In genomic region chr5:9197881-9198260, GRCh38 we compare ENCODE assay signal across 12 cellular contexts.
A peak's percentile ranks its signal among the peaks of the same experiment; 100 is the strongest.
DNase-seq lines count a peak whose midpoint lies in the region; ATAC-seq and TF ChIP-seq lines count a peak whose summit lies in the region.
"Had no signal": no experiment of that assay in that cellular context is flagged by ENCODE, and none has a peak within 500 bp of the region (broad histone marks: within the 10 kb centered on the region; RNA-seq: fewer than 3 reads in every experiment).

No MANE protein-coding gene starts in this region.

- H3F3A ChIP-seq in MM.1S (ENCODE audit: insufficient read depth, low read length) = no peaks in the 10 kb centered on the region

- H2AFZ ChIP-seq in MM.1S (ENCODE audit: low read length) = no peak overlapping the region

- H3K4me3 Mint-ChIP-seq in stimulated activated memory B cell treated with anti-CD40 and anti-IgM and Interleukin-4, amounts not matched to agents 10 μg/mL and 1 μg/mL and 100 μg/mL, for 72 hours = no peak overlapping the region
- H3K4me3 Mint-ChIP-seq in activated naive CD8-positive, alpha-beta T cell treated with anti-CD3 and anti-CD28 coated beads, Interleukin-2, amount 50 U/mL, for 24 hours = no peak overlapping the region
- H3K4me3 Mint-ChIP-seq: nephron had no signal

- DNase-seq in MM.1S (peak; percentile 29), H4 (ENCODE audit: low spot score) (no peak), NCI-H1092 treated with DMSO at 0.1 percent for 48 hours (lab: John Stamatoyannopoulos, UW) (no peak), NCI-H2227 (lab: John Stamatoyannopoulos, UW; ENCODE audit: unreplicated experiment) (no peak)
- no peak for DNase-seq in activated naive CD8-positive, alpha-beta T cell treated with anti-CD3 and anti-CD28 coated beads, Interleukin-2, amount 50 U/mL, for 24 hours
- DNase-seq: hippocampal formation had no signal

- no peaks in the 10 kb centered on the region for H3K36me3 Mint-ChIP-seq in stimulated activated memory B cell treated with anti-CD40 and anti-IgM and Interleukin-4, amounts not matched to agents 10 μg/mL and 1 μg/mL and 100 μg/mL, for 72 hours
- no peaks in the 10 kb centered on the region for H3K36me3 Mint-ChIP-seq in activated naive CD8-positive, alpha-beta T cell treated with anti-CD3 and anti-CD28 coated beads, Interleukin-2, amount 50 U/mL, for 24 hours (ENCODE audit: low read depth)

- H3K4me1 Mint-ChIP-seq in stimulated activated memory B cell treated with anti-CD40 and anti-IgM and Interleukin-4, amounts not matched to agents 10 μg/mL and 1 μg/mL and 100 μg/mL, for 72 hours = peaks cover 8% of the 10 kb centered on the region
- H3K4me1 Mint-ChIP-seq in activated naive CD8-positive, alpha-beta T cell treated with anti-CD3 and anti-CD28 coated beads, Interleukin-2, amount 50 U/mL, for 24 hours = no peaks in the 10 kb centered on the region

- no peak overlapping the region for H3K27ac ChIP-seq in MM.1S (ENCODE audit: low read length)

- H3K27me3 ChIP-seq in MM.1S (replicated peaks; ENCODE audit: insufficient read depth, low read length) = no peaks in the 10 kb centered on the region

- H3K36me3 ChIP-seq in MM.1S (replicated peaks; ENCODE audit: insufficient read depth, low read length) = no peaks in the 10 kb centered on the region

- no peaks in the 10 kb centered on the region for H3K27me3 Mint-ChIP-seq in stimulated activated memory B cell treated with anti-CD40 and anti-IgM and Interleukin-4, amounts not matched to agents 10 μg/mL and 1 μg/mL and 100 μg/mL, for 72 hours
- no peaks in the 10 kb centered on the region for H3K27me3 Mint-ChIP-seq in activated naive CD8-positive, alpha-beta T cell treated with anti-CD3 and anti-CD28 coated beads, Interleukin-2, amount 50 U/mL, for 24 hours

- H3K9me3 Mint-ChIP-seq in stimulated activated memory B cell treated with anti-CD40 and anti-IgM and Interleukin-4, amounts not matched to agents 10 μg/mL and 1 μg/mL and 100 μg/mL, for 72 hours = peaks cover 3% of the 10 kb centered on the region
- no peaks in the 10 kb centered on the region for H3K9me3 Mint-ChIP-seq in activated naive CD8-positive, alpha-beta T cell treated with anti-CD3 and anti-CD28 coated beads, Interleukin-2, amount 50 U/mL, for 24 hours
- H3K9me3 Mint-ChIP-seq: nephron had no signal

- no peaks in the 10 kb centered on the region for H3K79me2 ChIP-seq in MM.1S (ENCODE audit: low read length)

- no peak overlapping the region for H3K9ac ChIP-seq in MM.1S (ENCODE audit: low read length)

- peak; percentile 85 for ATAC-seq in GM19324 (IDR thresholded peaks at IDR 0.05; ENCODE audit: low FRiP score, unreplicated experiment)
- ATAC-seq in HG02840 (IDR thresholded peaks at IDR 0.05; ENCODE audit: low FRiP score, unreplicated experiment) = peak; percentile 88
- peak; percentile 65 for ATAC-seq in stimulated activated memory B cell treated with anti-CD40 and anti-IgM and Interleukin-4, amounts not matched to agents 10 μg/mL and 1 μg/mL and 100 μg/mL, for 72 hours
- ATAC-seq in activated naive CD8-positive, alpha-beta T cell treated with anti-CD3 and anti-CD28 coated beads, Interleukin-2, amount 50 U/mL, for 24 hours = no peak
- ATAC-seq: K562, Panc1 had no signal

- no peaks in the 10 kb centered on the region for H3K9me3 ChIP-seq in MM.1S (replicated peaks; ENCODE audit: insufficient read depth, low read length)

- no peaks in the 10 kb centered on the region for H4K20me1 ChIP-seq in MM.1S (ENCODE audit: insufficient read depth, low read length)

- H3K27ac Mint-ChIP-seq in stimulated activated memory B cell treated with anti-CD40 and anti-IgM and Interleukin-4, amounts not matched to agents 10 μg/mL and 1 μg/mL and 100 μg/mL, for 72 hours = no peak overlapping the region
- no peak overlapping the region for H3K27ac Mint-ChIP-seq in activated naive CD8-positive, alpha-beta T cell treated with anti-CD3 and anti-CD28 coated beads, Interleukin-2, amount 50 U/mL, for 24 hours
- H3K27ac Mint-ChIP-seq: nephron had no signal

- no peaks in the 10 kb centered on the region for H3K9me2 ChIP-seq in MM.1S (replicated peaks; ENCODE audit: insufficient read depth, low read length)

- H3K4me3 ChIP-seq in MM.1S (ENCODE audit: low read length) = no peak overlapping the region
- H3K4me3 ChIP-seq: K562 had no signal

- H3K4me2 ChIP-seq in MM.1S (ENCODE audit: low read depth, low read length) = no peak overlapping the region

- 0 out of 2 replicates have a peak, but pooled peaks cover 4% of the 10 kb centered on the region for H3K4me1 ChIP-seq in MM.1S (ENCODE audit: low read length)

- no peak for TF ChIP-seq CTCF in MM.1S (IDR thresholded peaks at IDR 0.05; ENCODE audit: low read length)
